ENCODE assay signal across 1 cellular context in genomic region chr7:91880413-91881241, GRCh38.
A peak's percentile ranks its signal among the peaks of the same experiment; 100 is the strongest.
TF ChIP-seq lines count a peak whose summit lies in the region.

Gene MTERF1 (minus strand): TSS chr7:91880702. CDS start chr7:91880083, 619 bp downstream.

TF ChIP-seq in WTC11, 78 proteins besides CTCF, POLR2A, EP300 and RAD21 (continued from another document):
- TF ChIP-seq, protein P1, sequence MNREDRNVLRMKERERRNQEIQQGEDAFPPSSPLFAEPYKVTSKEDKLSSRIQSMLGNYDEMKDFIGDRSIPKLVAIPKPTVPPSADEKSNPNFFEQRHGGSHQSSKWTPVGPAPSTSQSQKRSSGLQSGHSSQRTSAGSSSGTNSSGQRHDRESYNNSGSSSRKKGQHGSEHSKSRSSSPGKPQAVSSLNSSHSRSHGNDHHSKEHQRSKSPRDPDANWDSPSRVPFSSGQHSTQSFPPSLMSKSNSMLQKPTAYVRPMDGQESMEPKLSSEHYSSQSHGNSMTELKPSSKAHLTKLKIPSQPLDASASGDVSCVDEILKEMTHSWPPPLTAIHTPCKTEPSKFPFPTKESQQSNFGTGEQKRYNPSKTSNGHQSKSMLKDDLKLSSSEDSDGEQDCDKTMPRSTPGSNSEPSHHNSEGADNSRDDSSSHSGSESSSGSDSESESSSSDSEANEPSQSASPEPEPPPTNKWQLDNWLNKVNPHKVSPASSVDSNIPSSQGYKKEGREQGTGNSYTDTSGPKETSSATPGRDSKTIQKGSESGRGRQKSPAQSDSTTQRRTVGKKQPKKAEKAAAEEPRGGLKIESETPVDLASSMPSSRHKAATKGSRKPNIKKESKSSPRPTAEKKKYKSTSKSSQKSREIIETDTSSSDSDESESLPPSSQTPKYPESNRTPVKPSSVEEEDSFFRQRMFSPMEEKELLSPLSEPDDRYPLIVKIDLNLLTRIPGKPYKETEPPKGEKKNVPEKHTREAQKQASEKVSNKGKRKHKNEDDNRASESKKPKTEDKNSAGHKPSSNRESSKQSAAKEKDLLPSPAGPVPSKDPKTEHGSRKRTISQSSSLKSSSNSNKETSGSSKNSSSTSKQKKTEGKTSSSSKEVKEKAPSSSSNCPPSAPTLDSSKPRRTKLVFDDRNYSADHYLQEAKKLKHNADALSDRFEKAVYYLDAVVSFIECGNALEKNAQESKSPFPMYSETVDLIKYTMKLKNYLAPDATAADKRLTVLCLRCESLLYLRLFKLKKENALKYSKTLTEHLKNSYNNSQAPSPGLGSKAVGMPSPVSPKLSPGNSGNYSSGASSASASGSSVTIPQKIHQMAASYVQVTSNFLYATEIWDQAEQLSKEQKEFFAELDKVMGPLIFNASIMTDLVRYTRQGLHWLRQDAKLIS (CRISPR knock-in tag; IDR thresholded peaks at IDR 0.05; ENCODE audit: borderline replicate concordance), result no peak
- no peak for TF ChIP-seq E2F4 (CRISPR knock-in tag; IDR thresholded peaks at IDR 0.05; ENCODE audit: borderline replicate concordance, low read depth)
- TF ChIP-seq, protein P2, sequence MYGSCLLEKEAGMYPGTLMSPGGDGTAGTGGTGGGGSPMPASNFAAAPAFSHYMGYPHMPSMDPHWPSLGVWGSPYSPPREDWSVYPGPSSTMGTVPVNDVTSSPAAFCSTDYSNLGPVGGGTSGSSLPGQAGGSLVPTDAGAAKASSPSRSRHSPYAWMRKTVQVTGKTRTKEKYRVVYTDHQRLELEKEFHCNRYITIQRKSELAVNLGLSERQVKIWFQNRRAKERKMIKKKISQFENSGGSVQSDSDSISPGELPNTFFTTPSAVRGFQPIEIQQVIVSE (CRISPR knock-in tag; IDR thresholded peaks at IDR 0.05; ENCODE audit: borderline replicate concordance), result no peak
- TF ChIP-seq MYBL2 (CRISPR knock-in tag; IDR thresholded peaks at IDR 0.05), result no peak
- TF ChIP-seq, protein P3, sequence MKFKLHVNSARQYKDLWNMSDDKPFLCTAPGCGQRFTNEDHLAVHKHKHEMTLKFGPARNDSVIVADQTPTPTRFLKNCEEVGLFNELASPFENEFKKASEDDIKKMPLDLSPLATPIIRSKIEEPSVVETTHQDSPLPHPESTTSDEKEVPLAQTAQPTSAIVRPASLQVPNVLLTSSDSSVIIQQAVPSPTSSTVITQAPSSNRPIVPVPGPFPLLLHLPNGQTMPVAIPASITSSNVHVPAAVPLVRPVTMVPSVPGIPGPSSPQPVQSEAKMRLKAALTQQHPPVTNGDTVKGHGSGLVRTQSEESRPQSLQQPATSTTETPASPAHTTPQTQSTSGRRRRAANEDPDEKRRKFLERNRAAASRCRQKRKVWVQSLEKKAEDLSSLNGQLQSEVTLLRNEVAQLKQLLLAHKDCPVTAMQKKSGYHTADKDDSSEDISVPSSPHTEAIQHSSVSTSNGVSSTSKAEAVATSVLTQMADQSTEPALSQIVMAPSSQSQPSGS (CRISPR knock-in tag; IDR thresholded peaks at IDR 0.05; ENCODE audit: borderline replicate concordance, low read depth), result no peak
- no peak for TF ChIP-seq FOXJ3 (CRISPR knock-in tag; IDR thresholded peaks at IDR 0.05; ENCODE audit: borderline replicate concordance)
- no peak for TF ChIP-seq ESRRA (CRISPR knock-in tag; IDR thresholded peaks at IDR 0.05; ENCODE audit: borderline replicate concordance)
- no peak for TF ChIP-seq ZNF121 (CRISPR knock-in tag; IDR thresholded peaks at IDR 0.05)
- 0 out of 2 replicates have a peak, but pooled peaks have one; percentile 27 for TF ChIP-seq ZNF423 (CRISPR knock-in tag; IDR thresholded peaks at IDR 0.05)
- TF ChIP-seq RORB (CRISPR knock-in tag; IDR thresholded peaks at IDR 0.05), result no peak
- peak; percentile 62; the same call in 1 of the 2 replicates for TF ChIP-seq MAX (CRISPR knock-in tag; IDR thresholded peaks at IDR 0.05)
- TF ChIP-seq NFATC4 (CRISPR knock-in tag; IDR thresholded peaks at IDR 0.05), result no peak
- TF ChIP-seq MLX (CRISPR knock-in tag; IDR thresholded peaks at IDR 0.05), result no peak
- no peak for TF ChIP-seq ZNF219 (CRISPR knock-in tag; IDR thresholded peaks at IDR 0.05; ENCODE audit: borderline replicate concordance)
- 0 out of 2 replicates have a peak, but pooled peaks have one; percentile 36 for TF ChIP-seq NFE2L1 (CRISPR knock-in tag; IDR thresholded peaks at IDR 0.05)
- no peak for TF ChIP-seq ZNF317 (CRISPR knock-in tag; IDR thresholded peaks at IDR 0.05; ENCODE audit: borderline replicate concordance, low read depth)
- TF ChIP-seq, protein P4, sequence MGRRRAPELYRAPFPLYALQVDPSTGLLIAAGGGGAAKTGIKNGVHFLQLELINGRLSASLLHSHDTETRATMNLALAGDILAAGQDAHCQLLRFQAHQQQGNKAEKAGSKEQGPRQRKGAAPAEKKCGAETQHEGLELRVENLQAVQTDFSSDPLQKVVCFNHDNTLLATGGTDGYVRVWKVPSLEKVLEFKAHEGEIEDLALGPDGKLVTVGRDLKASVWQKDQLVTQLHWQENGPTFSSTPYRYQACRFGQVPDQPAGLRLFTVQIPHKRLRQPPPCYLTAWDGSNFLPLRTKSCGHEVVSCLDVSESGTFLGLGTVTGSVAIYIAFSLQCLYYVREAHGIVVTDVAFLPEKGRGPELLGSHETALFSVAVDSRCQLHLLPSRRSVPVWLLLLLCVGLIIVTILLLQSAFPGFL (CRISPR knock-in tag; IDR thresholded peaks at IDR 0.05; ENCODE audit: borderline replicate concordance), result no peak
- no peak for TF ChIP-seq HMGA2 (CRISPR knock-in tag; IDR thresholded peaks at IDR 0.05)
- peak; percentile 88 for TF ChIP-seq TEAD1 (CRISPR knock-in tag; IDR thresholded peaks at IDR 0.05)
- peak; percentile 63 for TF ChIP-seq SP1 (CRISPR knock-in tag; conservative IDR thresholded peaks at IDR 0.05)
- no peak for TF ChIP-seq ZNF532 (CRISPR knock-in tag; IDR thresholded peaks at IDR 0.05; ENCODE audit: borderline replicate concordance)
- TF ChIP-seq, protein P5, sequence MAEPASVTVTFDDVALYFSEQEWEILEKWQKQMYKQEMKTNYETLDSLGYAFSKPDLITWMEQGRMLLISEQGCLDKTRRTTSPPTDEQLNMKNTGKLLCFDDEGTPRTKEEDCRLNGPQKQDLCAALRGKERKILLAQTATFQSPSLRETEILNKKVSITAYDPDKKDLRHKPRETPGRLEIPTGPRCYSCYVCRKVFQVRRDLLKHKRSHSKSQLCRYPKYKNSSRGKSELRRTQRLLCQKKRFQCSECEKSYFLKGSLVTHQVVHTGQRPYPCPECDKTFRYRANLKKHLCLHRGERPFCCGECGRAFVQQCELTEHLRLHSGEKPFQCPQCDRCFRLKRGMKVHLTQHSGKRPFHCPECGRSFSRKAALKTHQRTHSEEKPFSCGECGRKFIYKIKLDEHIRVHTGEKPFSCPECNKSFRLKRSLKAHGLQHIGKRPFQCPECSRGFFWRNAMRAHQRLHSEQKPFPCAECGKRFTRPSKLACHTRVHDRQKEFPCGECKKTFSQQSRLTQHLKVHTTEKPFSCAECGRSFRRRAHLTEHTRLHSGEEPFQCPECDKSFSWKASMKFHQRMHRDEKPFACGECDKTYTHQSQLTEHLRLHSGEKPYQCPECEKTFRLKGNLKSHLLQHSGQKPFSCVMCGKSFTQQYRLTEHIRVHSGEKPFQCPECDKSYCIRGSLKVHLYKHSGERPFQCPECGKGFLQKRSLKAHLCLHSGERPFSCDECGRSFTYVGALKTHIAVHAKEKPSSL (CRISPR knock-in tag; conservative IDR thresholded peaks at IDR 0.05), result no peak
- TF ChIP-seq FOXK1 (CRISPR knock-in tag; IDR thresholded peaks at IDR 0.05), result peak; percentile 86
- TF ChIP-seq, protein P6, sequence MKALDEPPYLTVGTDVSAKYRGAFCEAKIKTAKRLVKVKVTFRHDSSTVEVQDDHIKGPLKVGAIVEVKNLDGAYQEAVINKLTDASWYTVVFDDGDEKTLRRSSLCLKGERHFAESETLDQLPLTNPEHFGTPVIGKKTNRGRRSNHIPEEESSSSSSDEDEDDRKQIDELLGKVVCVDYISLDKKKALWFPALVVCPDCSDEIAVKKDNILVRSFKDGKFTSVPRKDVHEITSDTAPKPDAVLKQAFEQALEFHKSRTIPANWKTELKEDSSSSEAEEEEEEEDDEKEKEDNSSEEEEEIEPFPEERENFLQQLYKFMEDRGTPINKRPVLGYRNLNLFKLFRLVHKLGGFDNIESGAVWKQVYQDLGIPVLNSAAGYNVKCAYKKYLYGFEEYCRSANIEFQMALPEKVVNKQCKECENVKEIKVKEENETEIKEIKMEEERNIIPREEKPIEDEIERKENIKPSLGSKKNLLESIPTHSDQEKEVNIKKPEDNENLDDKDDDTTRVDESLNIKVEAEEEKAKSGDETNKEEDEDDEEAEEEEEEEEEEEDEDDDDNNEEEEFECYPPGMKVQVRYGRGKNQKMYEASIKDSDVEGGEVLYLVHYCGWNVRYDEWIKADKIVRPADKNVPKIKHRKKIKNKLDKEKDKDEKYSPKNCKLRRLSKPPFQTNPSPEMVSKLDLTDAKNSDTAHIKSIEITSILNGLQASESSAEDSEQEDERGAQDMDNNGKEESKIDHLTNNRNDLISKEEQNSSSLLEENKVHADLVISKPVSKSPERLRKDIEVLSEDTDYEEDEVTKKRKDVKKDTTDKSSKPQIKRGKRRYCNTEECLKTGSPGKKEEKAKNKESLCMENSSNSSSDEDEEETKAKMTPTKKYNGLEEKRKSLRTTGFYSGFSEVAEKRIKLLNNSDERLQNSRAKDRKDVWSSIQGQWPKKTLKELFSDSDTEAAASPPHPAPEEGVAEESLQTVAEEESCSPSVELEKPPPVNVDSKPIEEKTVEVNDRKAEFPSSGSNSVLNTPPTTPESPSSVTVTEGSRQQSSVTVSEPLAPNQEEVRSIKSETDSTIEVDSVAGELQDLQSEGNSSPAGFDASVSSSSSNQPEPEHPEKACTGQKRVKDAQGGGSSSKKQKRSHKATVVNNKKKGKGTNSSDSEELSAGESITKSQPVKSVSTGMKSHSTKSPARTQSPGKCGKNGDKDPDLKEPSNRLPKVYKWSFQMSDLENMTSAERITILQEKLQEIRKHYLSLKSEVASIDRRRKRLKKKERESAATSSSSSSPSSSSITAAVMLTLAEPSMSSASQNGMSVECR (CRISPR knock-in tag; IDR thresholded peaks at IDR 0.05; ENCODE audit: borderline replicate concordance), result peak; percentile 69; the same call in 1 of the 2 replicates
- no peak for TF ChIP-seq ZBTB43 (CRISPR knock-in tag; IDR thresholded peaks at IDR 0.05)
